ENCODE assay signal across 1 cellular context in genomic region chr3:116341381-116341780, GRCh38.
TF ChIP-seq lines count a peak whose summit lies in the region.

No MANE protein-coding gene starts in this region.

TF ChIP-seq in GM23338, 12 proteins besides CTCF, POLR2A, EP300 and RAD21 (continued from another document):
- TF ChIP-seq, protein P1, sequence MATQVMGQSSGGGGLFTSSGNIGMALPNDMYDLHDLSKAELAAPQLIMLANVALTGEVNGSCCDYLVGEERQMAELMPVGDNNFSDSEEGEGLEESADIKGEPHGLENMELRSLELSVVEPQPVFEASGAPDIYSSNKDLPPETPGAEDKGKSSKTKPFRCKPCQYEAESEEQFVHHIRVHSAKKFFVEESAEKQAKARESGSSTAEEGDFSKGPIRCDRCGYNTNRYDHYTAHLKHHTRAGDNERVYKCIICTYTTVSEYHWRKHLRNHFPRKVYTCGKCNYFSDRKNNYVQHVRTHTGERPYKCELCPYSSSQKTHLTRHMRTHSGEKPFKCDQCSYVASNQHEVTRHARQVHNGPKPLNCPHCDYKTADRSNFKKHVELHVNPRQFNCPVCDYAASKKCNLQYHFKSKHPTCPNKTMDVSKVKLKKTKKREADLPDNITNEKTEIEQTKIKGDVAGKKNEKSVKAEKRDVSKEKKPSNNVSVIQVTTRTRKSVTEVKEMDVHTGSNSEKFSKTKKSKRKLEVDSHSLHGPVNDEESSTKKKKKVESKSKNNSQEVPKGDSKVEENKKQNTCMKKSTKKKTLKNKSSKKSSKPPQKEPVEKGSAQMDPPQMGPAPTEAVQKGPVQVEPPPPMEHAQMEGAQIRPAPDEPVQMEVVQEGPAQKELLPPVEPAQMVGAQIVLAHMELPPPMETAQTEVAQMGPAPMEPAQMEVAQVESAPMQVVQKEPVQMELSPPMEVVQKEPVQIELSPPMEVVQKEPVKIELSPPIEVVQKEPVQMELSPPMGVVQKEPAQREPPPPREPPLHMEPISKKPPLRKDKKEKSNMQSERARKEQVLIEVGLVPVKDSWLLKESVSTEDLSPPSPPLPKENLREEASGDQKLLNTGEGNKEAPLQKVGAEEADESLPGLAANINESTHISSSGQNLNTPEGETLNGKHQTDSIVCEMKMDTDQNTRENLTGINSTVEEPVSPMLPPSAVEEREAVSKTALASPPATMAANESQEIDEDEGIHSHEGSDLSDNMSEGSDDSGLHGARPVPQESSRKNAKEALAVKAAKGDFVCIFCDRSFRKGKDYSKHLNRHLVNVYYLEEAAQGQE (IDR thresholded peaks at IDR 0.05; ENCODE audit: unreplicated experiment), result no peak
- TF ChIP-seq POLR2AphosphoS5 (IDR thresholded peaks at IDR 0.05; ENCODE audit: low read depth) (no peak), EZH2phosphoT487 (IDR thresholded peaks at IDR 0.05; ENCODE audit: unreplicated experiment) (no peak), STAT1 (IDR thresholded peaks at IDR 0.05; ENCODE audit: unreplicated experiment) (no peak), JUNB (IDR thresholded peaks at IDR 0.05; ENCODE audit: unreplicated experiment) (no peak)
- TF ChIP-seq, protein P2, sequence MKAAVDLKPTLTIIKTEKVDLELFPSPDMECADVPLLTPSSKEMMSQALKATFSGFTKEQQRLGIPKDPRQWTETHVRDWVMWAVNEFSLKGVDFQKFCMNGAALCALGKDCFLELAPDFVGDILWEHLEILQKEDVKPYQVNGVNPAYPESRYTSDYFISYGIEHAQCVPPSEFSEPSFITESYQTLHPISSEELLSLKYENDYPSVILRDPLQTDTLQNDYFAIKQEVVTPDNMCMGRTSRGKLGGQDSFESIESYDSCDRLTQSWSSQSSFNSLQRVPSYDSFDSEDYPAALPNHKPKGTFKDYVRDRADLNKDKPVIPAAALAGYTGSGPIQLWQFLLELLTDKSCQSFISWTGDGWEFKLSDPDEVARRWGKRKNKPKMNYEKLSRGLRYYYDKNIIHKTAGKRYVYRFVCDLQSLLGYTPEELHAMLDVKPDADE (IDR thresholded peaks at IDR 0.05), result no peak
